In genomic region chr17:42405963-42406495, GRCh38 we compare ENCODE assay signal across 7 cellular contexts. TPM values are rescaled to one million over a fixed set of nuclear protein-coding genes. Genes with fewer than 3 reads are reported as not detected.
DNase-seq lines count a peak whose midpoint lies in the region; ATAC-seq and TF ChIP-seq lines count a peak whose summit lies in the region.

No MANE protein-coding gene starts in this region.

- DNase-seq in GM13976 (ENCODE audit: low spot score) (peak; percentile 84), NCI-H345 (lab: John Stamatoyannopoulos, UW) (peak; percentile 69), cerebellum (ENCODE audit: low spot score) (peak; percentile 80), lower leg skin (ENCODE audit: low spot score in 2 of 2) (peak; percentile 83 to 97)
- DNase-seq in activated CD4-positive, alpha-beta T cell treated with anti-CD3 and anti-CD28 coated beads for 48 hours: peak; percentile 91
- peak; percentile 69 to 80 (median 74) for DNase-seq in stimulated activated CD4-positive, alpha-beta T cell treated with anti-CD3 and anti-CD28 coated beads, TNF-alpha, amount 100 ng/mL, for 24 hours (ENCODE audit: low read depth in 3 of 3)

- 39 to 40% methylated on average over 26 of the region's 26 CpGs for WGBS in lower leg skin, 2 donors

- TF ChIP-seq POLR2A in lower leg skin (IDR thresholded peaks at IDR 0.05): no peak

- in situ Hi-C loops in GM13976 (cut with MboI; ENCODE audit: low sequenced_read_pairs, unreplicated experiment): loop anchor here (5.0 to 25.0 kb wide), 2 partner anchors 84 to 219 kb away; partner anchors contain the start of genes GHDC, HCRT and KCNH4

- TF ChIP-seq CTCF in GM13976 (IDR thresholded peaks at IDR 0.05; ENCODE audit: borderline replicate concordance, control extremely low read depth, extremely low read depth, insufficient read depth, missing control alignments): peak; percentile 91
- peak in 1 of 3 donors; percentile 87 for TF ChIP-seq CTCF in lower leg skin (IDR thresholded peaks at IDR 0.05)

- intact Hi-C loops in lower leg skin (cut with DNase I; ENCODE audit: low total_unique reads): no loop called here

- no peak for ATAC-seq in GM21526 (IDR thresholded peaks at IDR 0.05; ENCODE audit: low FRiP score, unreplicated experiment)

- H3K4me3 ChIP-seq in lower leg skin (ENCODE audit: low read depth, poor library complexity, severe bottlenecking): no peak overlapping the region

RNA-seq across cellular contexts. Expression of gene CAVIN1, which starts 17.0 kb away (rescaled TPM):
- total RNA-seq in cerebellum (6.5 TPM), lower leg skin (100 to 1,000 TPM; 171 to 336 (median 255) TPM)

RNA-seq across cellular contexts. Expression of gene STAT3, which starts 17.8 kb away (rescaled TPM):
- total RNA-seq in cerebellum (47.9 TPM), lower leg skin (100 to 1,000 TPM; 109 to 149 (median 124) TPM)

RNA-seq across cellular contexts. Expression of gene ATP6V0A1, which starts 52.6 kb away (rescaled TPM):
- total RNA-seq in cerebellum: 210 TPM
- total RNA-seq in lower leg skin: 10 to 100 TPM; 87.6 to 95.3 (median 91.3) TPM

Comparison
In these comparisons a context has a peak if more than half of its experiments do, and no peak if none do; other contexts are left out.
1. RNA of gene CAVIN1, which starts 17.0 kb away (total RNA-seq): 171 to 336 TPM in lower leg skin; 6.5 TPM in cerebellum (single experiment); every median in the first group is over 10 times any median in the second.
2. Peak in every context shown above with its lines, with median percentiles within 50 percentile points of each other: DNase-seq.